ENCODE assay signal across 15 cellular contexts in genomic region chr1:167529829-167530474, GRCh38. TPM values are rescaled to one million over a fixed set of nuclear protein-coding genes. Genes with fewer than 3 reads are reported as not detected.
DNase-seq lines count a peak whose midpoint lies in the region; TF ChIP-seq lines count a peak whose summit lies in the region.
"Had no signal": no experiment of that assay in that cellular context is flagged by ENCODE, and none has a peak within 500 bp of the region (broad histone marks: within the 10 kb centered on the region; RNA-seq: fewer than 3 reads in every experiment).

No MANE protein-coding gene starts in this region.

- in situ Hi-C loops in G401 (cut with HindIII; ENCODE audit: low sequenced_read_pairs), result loop anchor here (10.0 kb wide), 1 partner anchor 125 kb away; no protein-coding TSS in a partner anchor

- H3K36me3 Mint-ChIP-seq in nephron (ENCODE audit: low read depth), result no peaks in the 10 kb centered on the region
- no peaks in the 10 kb centered on the region for H3K36me3 Mint-ChIP-seq in activated naive CD8-positive, alpha-beta T cell treated with anti-CD3 and anti-CD28 coated beads for 36 hours
- H3K36me3 Mint-ChIP-seq in endothelial cell (ENCODE audit: low read depth, unreplicated experiment), result no peaks in the 10 kb centered on the region

- H3K27me3 Mint-ChIP-seq in nephron (ENCODE audit: low read depth) (peaks cover 3% of the 10 kb centered on the region), endothelial cell (ENCODE audit: unreplicated experiment) (peaks cover 8% of the 10 kb centered on the region)
- H3K27me3 Mint-ChIP-seq in activated naive CD8-positive, alpha-beta T cell treated with anti-CD3 and anti-CD28 coated beads for 36 hours, result no peaks in the 10 kb centered on the region
- H3K27me3 Mint-ChIP-seq: dendritic cell treated with granulocyte-macrophage colony-stimulating factor and Interleukin-4, amounts not matched to agents 40 ng/mL and 50 ng/mL, for 4 days; stimulated activated naive CD8-positive, alpha-beta T cell treated with anti-CD3 and anti-CD28 coated beads, Interleukin-15, Interleukin-2, amounts not matched to agents 100 ng/mL and 50 ng/mL, for 24 hours had no signal

- H3K4me1 Mint-ChIP-seq in nephron (peaks cover 29% of the 10 kb centered on the region), endothelial cell (ENCODE audit: unreplicated experiment) (peaks cover 30% of the 10 kb centered on the region)
- peaks cover 3% of the 10 kb centered on the region for H3K4me1 Mint-ChIP-seq in activated naive CD8-positive, alpha-beta T cell treated with anti-CD3 and anti-CD28 coated beads for 36 hours

- H3K9me3 Mint-ChIP-seq in nephron (no peaks in the 10 kb centered on the region), endothelial cell (ENCODE audit: unreplicated experiment) (no peaks in the 10 kb centered on the region)
- H3K9me3 Mint-ChIP-seq in activated naive CD8-positive, alpha-beta T cell treated with anti-CD3 and anti-CD28 coated beads for 36 hours, result no peaks in the 10 kb centered on the region
- H3K9me3 Mint-ChIP-seq: dendritic cell treated with granulocyte-macrophage colony-stimulating factor and Interleukin-4, amounts not matched to agents 40 ng/mL and 50 ng/mL, for 4 days; stimulated activated naive CD8-positive, alpha-beta T cell treated with anti-CD3 and anti-CD28 coated beads, Interleukin-15, Interleukin-2, amounts not matched to agents 100 ng/mL and 50 ng/mL, for 24 hours had no signal

- H3K4me3 Mint-ChIP-seq in nephron (peak overlapping the region in 2 of 3 experiments; percentile 19 to 69), endothelial cell (ENCODE audit: unreplicated experiment) (no peak overlapping the region)
- no peak overlapping the region for H3K4me3 Mint-ChIP-seq in activated naive CD8-positive, alpha-beta T cell treated with anti-CD3 and anti-CD28 coated beads for 36 hours
- H3K4me3 Mint-ChIP-seq: activated CD8-positive, alpha-beta T cell treated with anti-CD3 and anti-CD28 coated beads, Interleukin-2, amount 10 ng/mL, durations not matched to agents 7 days and 5 days; dendritic cell treated with granulocyte-macrophage colony-stimulating factor and Interleukin-4, amounts not matched to agents 40 ng/mL and 50 ng/mL, for 4 days; stimulated activated naive CD8-positive, alpha-beta T cell treated with anti-CD3 and anti-CD28 coated beads, Interleukin-15, Interleukin-2, amounts not matched to agents 100 ng/mL and 50 ng/mL, for 24 hours had no signal

- H3K27ac Mint-ChIP-seq in nephron (no peak overlapping the region), endothelial cell (ENCODE audit: unreplicated experiment) (no peak overlapping the region)
- H3K27ac Mint-ChIP-seq in activated naive CD8-positive, alpha-beta T cell treated with anti-CD3 and anti-CD28 coated beads for 36 hours, result no peak overlapping the region
- H3K27ac Mint-ChIP-seq: activated CD8-positive, alpha-beta T cell treated with anti-CD3 and anti-CD28 coated beads, Interleukin-2, amount 10 ng/mL, durations not matched to agents 7 days and 5 days; dendritic cell treated with granulocyte-macrophage colony-stimulating factor and Interleukin-4, amounts not matched to agents 40 ng/mL and 50 ng/mL, for 4 days; progenitor cell of endocrine pancreas; stimulated activated naive CD8-positive, alpha-beta T cell treated with anti-CD3 and anti-CD28 coated beads, Interleukin-15, Interleukin-2, amounts not matched to agents 100 ng/mL and 50 ng/mL, for 24 hours had no signal

- TF ChIP-seq CTCF in nephron (IDR thresholded peaks at IDR 0.05; ENCODE audit: unreplicated experiment in 3 of 3), result no peak
- TF ChIP-seq CTCF in endothelial cell (IDR thresholded peaks at IDR 0.05; ENCODE audit: unreplicated experiment), result no peak

- DNase-seq in G401 (ENCODE audit: low spot score), result peak; percentile 74
- peak; percentile 89 to 96 for DNase-seq in NCI-H446 (lab: John Stamatoyannopoulos, UW)
- DNase-seq in cerebellar cortex (ENCODE audit: low spot score), result peak; percentile 68
- no peak for DNase-seq in activated naive CD8-positive, alpha-beta T cell treated with anti-CD3 and anti-CD28 coated beads for 36 hours
- no peak for DNase-seq in endothelial cell (ENCODE audit: low spot score)
- DNase-seq in SKM-1 treated with dmso at 0.1 percent for 144 hours (lab: John Stamatoyannopoulos, UW; ENCODE audit: unreplicated experiment), result no peak
- DNase-seq: activated CD8-positive, alpha-beta T cell treated with anti-CD3 and anti-CD28 coated beads, Interleukin-2, amount 10 ng/mL, durations not matched to agents 7 days and 5 days; aorta; erythroblast; left ventricle myocardium inferior; stimulated activated CD4-positive, alpha-beta T cell treated with anti-CD3 and anti-CD28 coated beads, Interleukin-12 subunit alpha, Interleukin-12 subunit beta, amount 100 ng/mL, for 4 hours had no signal

RNA-seq across cellular contexts. Expression of gene CD247, which starts 11.6 kb away (rescaled TPM):
- 9.3 and 11.3 TPM in 2 replicates for total RNA-seq in G401 (2014; rRNA removed; shearing (Covaris generic))
- 100 to 1,000 TPM; 166 TPM for total RNA-seq in activated naive CD8-positive, alpha-beta T cell treated with anti-CD3 and anti-CD28 coated beads for 36 hours
- total RNA-seq in endothelial cell (ENCODE audit: unreplicated experiment), result not detected
- total RNA-seq: progenitor cell of endocrine pancreas had no signal

RNA-seq across cellular contexts. Expression of gene CREG1, which starts 23.6 kb away (rescaled TPM):
- total RNA-seq in G401 (2014; rRNA removed; shearing (Covaris generic)), result 1,472 and 1,526 TPM in 2 replicates
- 10 to 100 TPM; 11.2 to 11.3 TPM for total RNA-seq in activated naive CD8-positive, alpha-beta T cell treated with anti-CD3 and anti-CD28 coated beads for 36 hours
- total RNA-seq in endothelial cell (ENCODE audit: unreplicated experiment), result 22.2 TPM

Comparison
In these comparisons a context has a peak if more than half of its experiments do, and no peak if none do; other contexts are left out.
1. DNase-seq: peak in G401 (single experiment), NCI-H446 (2 of 2) and cerebellar cortex (single experiment); none in activated naive CD8-positive, alpha-beta T cell treated with anti-CD3 and anti-CD28 coated beads for 36 hours (single experiment), endothelial cell (single experiment) and SKM-1 treated with dmso at 0.1 percent for 144 hours (single experiment).
2. H3K4me3 Mint-ChIP-seq: peak in nephron (2 of 3); none in activated naive CD8-positive, alpha-beta T cell treated with anti-CD3 and anti-CD28 coated beads for 36 hours (single experiment) and endothelial cell (single experiment).
3. RNA of gene CD247, which starts 11.6 kb away (total RNA-seq): 166 TPM in activated naive CD8-positive, alpha-beta T cell treated with anti-CD3 and anti-CD28 coated beads for 36 hours; 9.3 to 11.3 TPM in G401 and not detected in endothelial cell (single experiment); every median in the first group is over 10 times any median in the second.
4. RNA of gene CREG1, which starts 23.6 kb away (total RNA-seq): 1,472 to 1,526 TPM in G401; 22.2 TPM in endothelial cell (single experiment) and 11.2 to 11.3 TPM in activated naive CD8-positive, alpha-beta T cell treated with anti-CD3 and anti-CD28 coated beads for 36 hours; every median in the first group is over 10 times any median in the second.